Comparison of ENCODE assay signal across 8 cellular contexts in the genomic region with DNA sequence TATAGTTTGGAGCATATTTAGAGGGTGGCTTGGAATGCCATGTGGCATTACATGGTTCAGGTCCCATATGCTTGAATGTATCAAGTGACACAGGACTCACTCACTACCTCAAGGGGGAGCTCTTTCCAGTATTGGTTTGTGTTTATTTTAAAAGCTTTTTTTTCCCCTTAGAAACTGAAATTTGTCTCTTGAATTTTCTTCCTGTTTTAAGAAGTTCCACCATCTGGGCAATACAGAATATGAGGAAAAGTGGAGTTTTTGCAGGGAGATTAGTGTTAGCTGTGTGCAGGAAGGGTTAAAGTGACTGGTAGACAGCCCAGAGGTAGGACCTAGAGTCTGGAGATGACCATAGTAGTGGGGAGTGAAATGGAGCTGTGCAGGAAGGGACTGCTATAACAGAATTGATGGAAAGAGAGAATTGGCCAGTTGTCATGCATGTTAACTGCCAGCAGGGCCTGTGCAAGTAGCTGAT. TPM values are rescaled to one million over a fixed set of nuclear protein-coding genes. Genes with fewer than 3 reads are reported as not detected.
DNase-seq lines count a peak whose midpoint lies in the region; ATAC-seq and TF ChIP-seq lines count a peak whose summit lies in the region.

No MANE protein-coding gene starts in this region.

- no peaks in the 10 kb centered on the region for H3K36me3 ChIP-seq in GM06990 (ENCODE audit: control insufficient read depth, insufficient read depth, low read length)

- DNase-seq in AG04449 (ENCODE audit: low read depth, low spot score) (no peak), GM06990 (ENCODE audit: extremely low read depth, insufficient read length) (peak; percentile 7), NCI-H2171 treated with DMSO at 0.1 percent for 48 hours (lab: John Stamatoyannopoulos, UW) (peak; percentile 46), cardiac fibroblast (ENCODE audit: low read depth in 2 of 2) (peak; percentile 50 to 61), memory B cell (ENCODE audit: low spot score in 2 of 2) (peak in 1 of 2 donors; percentile 1)
- no peak for DNase-seq in activated naive CD8-positive, alpha-beta T cell treated with anti-CD3 and anti-CD28 coated beads for 36 hours

- H3K27ac Mint-ChIP-seq in memory B cell: no peak overlapping the region
- no peak overlapping the region for H3K27ac Mint-ChIP-seq in activated naive CD8-positive, alpha-beta T cell treated with anti-CD3 and anti-CD28 coated beads for 36 hours

- H3K27me3 ChIP-seq in GM06990 (replicated peaks; ENCODE audit: control insufficient read depth, insufficient read depth, low read length): no peaks in the 10 kb centered on the region

- TF ChIP-seq CTCF in AG04449 (IDR thresholded peaks at IDR 0.05; ENCODE audit: insufficient read depth, low read length, missing control alignments) (peak; percentile 50), GM06990 (IDR thresholded peaks at IDR 0.05; ENCODE audit: insufficient read depth, low read length, poor library complexity, severe bottlenecking) (peak; percentile 68), cardiac fibroblast (IDR thresholded peaks at IDR 0.05; ENCODE audit: low read depth, low read length) (peak; percentile 62)

- peaks cover 7% of the 10 kb centered on the region for H3K36me3 Mint-ChIP-seq in memory B cell
- H3K36me3 Mint-ChIP-seq in activated naive CD8-positive, alpha-beta T cell treated with anti-CD3 and anti-CD28 coated beads for 36 hours: peaks cover 3% of the 10 kb centered on the region

- H3K4me3 ChIP-seq in AG04449 (ENCODE audit: low read depth, low read length): no peak overlapping the region
- H3K4me3 ChIP-seq in GM06990 (replicated peaks; ENCODE audit: low read depth, low read length): no peak overlapping the region
- no peak overlapping the region for H3K4me3 ChIP-seq in cardiac fibroblast (replicated peaks in 1 of 2; ENCODE audit: low read depth in 2 of 2, low read length in 2 of 2)

- H3K9me3 Mint-ChIP-seq in memory B cell: no peaks in the 10 kb centered on the region
- H3K9me3 Mint-ChIP-seq in activated naive CD8-positive, alpha-beta T cell treated with anti-CD3 and anti-CD28 coated beads for 36 hours: no peaks in the 10 kb centered on the region

- H3K4me3 Mint-ChIP-seq in memory B cell: no peak overlapping the region
- no peak overlapping the region for H3K4me3 Mint-ChIP-seq in activated naive CD8-positive, alpha-beta T cell treated with anti-CD3 and anti-CD28 coated beads for 36 hours

- CTCF ChIA-PET in AG04449 (lab: Yijun Ruan, JAX): interaction anchor here (0.7 to 3.5 kb wide), 33 partner anchors 8 to 372 kb away, joined by 3 to 25 read pairs (median 4); no protein-coding TSS in a partner anchor

- ATAC-seq in memory B cell (ENCODE audit: low read depth) (peak; percentile 43), GM21786 (IDR thresholded peaks at IDR 0.05; ENCODE audit: unreplicated experiment) (no peak), HG02610 (IDR thresholded peaks at IDR 0.05; ENCODE audit: unreplicated experiment) (no peak)

- POLR2A ChIA-PET in AG04449 (lab: Yijun Ruan, JAX): interaction anchor here (0.6 kb wide), 1 partner anchor 19 kb away, joined by 4 read pairs; no protein-coding TSS in a partner anchor

- H3K27me3 Mint-ChIP-seq in memory B cell: no peaks in the 10 kb centered on the region
- peaks cover 80% of the 10 kb centered on the region for H3K27me3 Mint-ChIP-seq in activated naive CD8-positive, alpha-beta T cell treated with anti-CD3 and anti-CD28 coated beads for 36 hours

- peaks cover 13% of the 10 kb centered on the region for H3K4me1 Mint-ChIP-seq in memory B cell
- peaks cover 26% of the 10 kb centered on the region for H3K4me1 Mint-ChIP-seq in activated naive CD8-positive, alpha-beta T cell treated with anti-CD3 and anti-CD28 coated beads for 36 hours

RNA-seq across cellular contexts. Expression of a gene that starts 36.6 kb away (rescaled TPM):
- total RNA-seq in activated naive CD8-positive, alpha-beta T cell treated with anti-CD3 and anti-CD28 coated beads for 36 hours: 10 to 100 TPM; 58.1 to 69.7 TPM

Comparison
In these comparisons a context has a peak if more than half of its experiments do, and no peak if none do; other contexts are left out.
1. DNase-seq: peak in GM06990 (single experiment), NCI-H2171 treated with DMSO at 0.1 percent for 48 hours (single experiment) and cardiac fibroblast (2 of 2); none in AG04449 (single experiment) and activated naive CD8-positive, alpha-beta T cell treated with anti-CD3 and anti-CD28 coated beads for 36 hours (single experiment).
2. Peak in every context shown above with its lines, with median percentiles within 50 percentile points of each other: CTCF ChIP-seq.